In genomic region chr12:6404390-6404789, GRCh38 we compare ENCODE assay signal across 12 cellular contexts. TPM values are rescaled to one million over a fixed set of nuclear protein-coding genes. Genes with fewer than 3 reads are reported as not detected.
"Had no signal": no experiment of that assay in that cellular context is flagged by ENCODE, and none has a peak within 500 bp of the region (broad histone marks: within the 10 kb centered on the region; RNA-seq: fewer than 3 reads in every experiment).

No MANE protein-coding gene starts in this region.

- H3K4me3 Mint-ChIP-seq: GM23338, H9, HFFc6 had no signal

- H3K27ac Mint-ChIP-seq: GM23338, H9, HFFc6 had no signal

- H3K9ac ChIP-seq: GM23248 had no signal

- H3K9me3 ChIP-seq: HAP-1 had no signal

- H3K4me3 ChIP-seq: GM23248, GM23338, HAP-1 had no signal

- ATAC-seq: GM23338, HCT116 had no signal

- H3K9me3 Mint-ChIP-seq: GM23338, H9, HFFc6 had no signal

- H3K4me1 Mint-ChIP-seq: GM23338 had no signal

- H2AFZ ChIP-seq: GM23248, GM23338 had no signal

- FAIRE-seq: H1, H54 had no signal

- DNase-seq: GM23248, GOT3, H7, H9, HCEC 1CT, HFFc6 had no signal

- H3K27ac ChIP-seq: GM23248 had no signal

- H3K4me2 ChIP-seq: GM23338 had no signal

- H3K36me3 ChIP-seq: HAP-1 had no signal

RNA-seq across cellular contexts. Expression of gene CD27, which starts 40.4 kb away (rescaled TPM):
- total RNA-seq: GM23248, GM23338, H4, H7 had no signal
